In the genomic region with DNA sequence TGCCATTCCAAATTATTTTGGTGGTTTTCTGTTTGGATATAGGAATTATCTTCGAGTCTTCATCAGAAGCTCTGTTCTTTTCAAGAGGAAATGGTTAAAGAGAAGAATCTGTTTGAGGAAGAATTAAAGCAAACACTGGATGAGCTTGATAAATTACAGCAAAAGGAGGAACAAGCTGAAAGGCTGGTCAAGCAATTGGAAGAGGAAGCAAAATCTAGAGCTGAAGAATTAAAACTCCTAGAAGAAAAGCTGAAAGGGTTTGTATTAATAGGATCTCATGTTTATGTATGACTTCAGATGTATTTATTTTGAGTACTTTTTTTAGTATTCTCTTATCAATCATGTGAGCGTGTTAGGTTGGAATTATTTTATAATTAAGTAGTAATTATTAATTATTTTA, we compare ENCODE assay signal across 22 cellular contexts.
"Had no signal": no experiment of that assay in that cellular context is flagged by ENCODE, and none has a peak within 500 bp of the region (broad histone marks: within the 10 kb centered on the region; RNA-seq: fewer than 3 reads in every experiment).

No MANE protein-coding gene starts in this region.

- H3K4me3 Mint-ChIP-seq: activated CD4-positive, alpha-beta T cell treated with anti-CD3 and anti-CD28 coated beads, Interleukin-2, amount 10 ng/mL, durations not matched to agents 7 days and 5 days; activated naive CD8-positive, alpha-beta T cell treated with anti-CD3 and anti-CD28 coated beads for 36 hours; activated T-cell treated with anti-CD3 and anti-CD28 coated beads, Interleukin-2, amount 50 U/mL, for 24 hours; activated T-helper 17 cell treated with anti-CD3 and anti-CD28 coated beads, Interleukin-2, amount 50 U/mL, for 72 hours; central memory CD8-positive, alpha-beta T cell; mesothelial cell of epicardium; natural killer cell; stimulated activated memory B cell treated with anti-CD40 and anti-IgM and Interleukin-4, amounts not matched to agents 10 μg/mL and 1 μg/mL and 100 μg/mL, for 72 hours had no signal

- DNase-seq: activated CD4-positive, alpha-beta T cell treated with anti-CD3 and anti-CD28 coated beads, Interleukin-2, amount 10 ng/mL, durations not matched to agents 7 days and 5 days; activated CD4-positive, CD25-positive, alpha-beta regulatory T cell treated with anti-CD3 and anti-CD28 coated beads, Interleukin-2, amount 50 U/mL, for 72 hours; activated naive CD4-positive, alpha-beta T cell treated with Interleukin-2 at 50 U/mL for 16 hours; activated naive CD8-positive, alpha-beta T cell treated with anti-CD3 and anti-CD28 coated beads for 36 hours; activated T-cell treated with anti-CD3 and anti-CD28 coated beads, Interleukin-2, amount 50 U/mL, for 24 hours; colonic mucosa; head of caudate nucleus; hypothalamus; left ventricle myocardium superior; mammary epithelial cell; natural killer cell; small intestine; stimulated activated CD4-positive, alpha-beta T cell treated with anti-CD3 and anti-CD28 coated beads, Interleukin-2, amount 100 ng/mL, for 24 hours; stomach; T1000; WERI-Rb-1 had no signal

- H3K36me3 Mint-ChIP-seq: natural killer cell had no signal

- H3K27ac Mint-ChIP-seq: activated CD4-positive, alpha-beta T cell treated with anti-CD3 and anti-CD28 coated beads, Interleukin-2, amount 10 ng/mL, durations not matched to agents 7 days and 5 days; activated naive CD8-positive, alpha-beta T cell treated with anti-CD3 and anti-CD28 coated beads for 36 hours; activated T-cell treated with anti-CD3 and anti-CD28 coated beads, Interleukin-2, amount 50 U/mL, for 24 hours; activated T-helper 17 cell treated with anti-CD3 and anti-CD28 coated beads, Interleukin-2, amount 50 U/mL, for 72 hours; mesothelial cell of epicardium; natural killer cell; stimulated activated memory B cell treated with anti-CD40 and anti-IgM and Interleukin-4, amounts not matched to agents 10 μg/mL and 1 μg/mL and 100 μg/mL, for 72 hours had no signal

- ATAC-seq: activated T-helper 17 cell treated with anti-CD3 and anti-CD28 coated beads, Interleukin-2, amount 50 U/mL, for 72 hours; gastroesophageal sphincter; left ventricle myocardium superior; natural killer cell; sciatic nerve; stimulated activated memory B cell treated with anti-CD40 and anti-IgM and Interleukin-4, amounts not matched to agents 10 μg/mL and 1 μg/mL and 100 μg/mL, for 72 hours had no signal

- H3K4me1 Mint-ChIP-seq: activated T-helper 17 cell treated with anti-CD3 and anti-CD28 coated beads, Interleukin-2, amount 50 U/mL, for 72 hours; central memory CD8-positive, alpha-beta T cell; natural killer cell; stimulated activated memory B cell treated with anti-CD40 and anti-IgM and Interleukin-4, amounts not matched to agents 10 μg/mL and 1 μg/mL and 100 μg/mL, for 72 hours had no signal

- H3K9me3 Mint-ChIP-seq: activated CD4-positive, alpha-beta T cell treated with anti-CD3 and anti-CD28 coated beads, Interleukin-2, amount 10 ng/mL, durations not matched to agents 7 days and 5 days; activated naive CD8-positive, alpha-beta T cell treated with anti-CD3 and anti-CD28 coated beads for 36 hours; activated T-cell treated with anti-CD3 and anti-CD28 coated beads, Interleukin-2, amount 50 U/mL, for 24 hours; activated T-helper 17 cell treated with anti-CD3 and anti-CD28 coated beads, Interleukin-2, amount 50 U/mL, for 72 hours; central memory CD8-positive, alpha-beta T cell; mesothelial cell of epicardium; natural killer cell; stimulated activated memory B cell treated with anti-CD40 and anti-IgM and Interleukin-4, amounts not matched to agents 10 μg/mL and 1 μg/mL and 100 μg/mL, for 72 hours had no signal

- H3K27me3 Mint-ChIP-seq: activated CD4-positive, alpha-beta T cell treated with anti-CD3 and anti-CD28 coated beads, Interleukin-2, amount 10 ng/mL, durations not matched to agents 7 days and 5 days; activated naive CD8-positive, alpha-beta T cell treated with anti-CD3 and anti-CD28 coated beads for 36 hours; activated T-cell treated with anti-CD3 and anti-CD28 coated beads, Interleukin-2, amount 50 U/mL, for 24 hours; activated T-helper 17 cell treated with anti-CD3 and anti-CD28 coated beads, Interleukin-2, amount 50 U/mL, for 72 hours; central memory CD8-positive, alpha-beta T cell; stimulated activated memory B cell treated with anti-CD40 and anti-IgM and Interleukin-4, amounts not matched to agents 10 μg/mL and 1 μg/mL and 100 μg/mL, for 72 hours had no signal
